ENCODE assay signal across 11 cellular contexts in the genomic region with DNA sequence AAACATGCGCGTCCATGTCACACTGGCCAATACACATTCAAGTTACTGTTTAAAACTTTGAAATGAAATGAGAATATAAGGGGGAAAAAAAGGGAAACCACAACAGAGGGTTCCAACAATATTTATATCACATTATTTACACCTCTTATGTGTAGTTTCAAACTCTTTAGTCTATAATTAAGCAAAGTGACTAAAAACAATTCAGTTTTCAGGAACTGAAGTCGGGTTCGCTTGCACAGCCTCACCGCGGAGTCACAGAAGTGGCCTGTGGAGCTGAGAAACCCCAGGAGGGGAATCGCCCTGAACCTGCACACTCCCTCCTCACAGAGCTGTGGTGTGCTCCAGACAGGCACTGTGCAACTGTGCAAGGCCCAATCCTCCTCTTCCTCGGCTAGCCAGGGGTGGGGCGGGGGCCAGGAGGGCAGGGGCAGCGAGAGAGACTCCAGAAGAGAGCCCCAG.
DNase-seq lines count a peak whose midpoint lies in the region; ATAC-seq and TF ChIP-seq lines count a peak whose summit lies in the region.
"Had no signal": no experiment of that assay in that cellular context is flagged by ENCODE, and none has a peak within 500 bp of the region (broad histone marks: within the 10 kb centered on the region; RNA-seq: fewer than 3 reads in every experiment).

No MANE protein-coding gene starts in this region.

- H3K4me3 ChIP-seq in foreskin fibroblast (ENCODE audit: low read depth in 1 of 2, low read length in 2 of 2): no peak overlapping the region
- H3K4me3 ChIP-seq: lung had no signal

- H3K27me3 Mint-ChIP-seq in memory B cell: no peaks in the 10 kb centered on the region

- peak overlapping the region; percentile 81 for H3K27ac Mint-ChIP-seq in memory B cell

- H3K9me3 Mint-ChIP-seq in memory B cell: no peaks in the 10 kb centered on the region
- H3K9me3 Mint-ChIP-seq: activated T-cell treated with anti-CD3 and anti-CD28 coated beads, Interleukin-2, amount 50 U/mL, for 4 hours had no signal

- peak; percentile 57 for ATAC-seq in GM18520 (IDR thresholded peaks at IDR 0.05; ENCODE audit: unreplicated experiment)
- ATAC-seq in GM21447 (IDR thresholded peaks at IDR 0.05; ENCODE audit: unreplicated experiment): peak; percentile 70
- peak; percentile 42 for ATAC-seq in HG03097 (IDR thresholded peaks at IDR 0.05; ENCODE audit: low FRiP score, unreplicated experiment)
- ATAC-seq in memory B cell (ENCODE audit: low read depth): peak; percentile 67
- no peak for ATAC-seq in left ventricle myocardium superior
- ATAC-seq: activated T-cell treated with anti-CD3 and anti-CD28 coated beads, Interleukin-2, amount 50 U/mL, for 4 hours had no signal

- peaks cover 60% of the 10 kb centered on the region for H3K4me1 Mint-ChIP-seq in memory B cell

- peak overlapping the region; percentile 24 for H3K4me3 Mint-ChIP-seq in memory B cell
- H3K4me3 Mint-ChIP-seq: activated T-cell treated with anti-CD3 and anti-CD28 coated beads, Interleukin-2, amount 50 U/mL, for 4 hours had no signal

- H3K36me3 Mint-ChIP-seq in memory B cell: peaks cover 7% of the 10 kb centered on the region

- intact Hi-C loops in left ventricle myocardium superior (cut with micrococcal nuclease): loop anchor here (10.0 kb wide), 1 partner anchor 64 kb away; no protein-coding TSS in a partner anchor

- TF ChIP-seq CTCF in foreskin fibroblast (IDR thresholded peaks at IDR 0.05; ENCODE audit: low read depth, low read length): no peak

- DNase-seq in memory B cell (ENCODE audit: low spot score in 2 of 2) (no peak), left ventricle myocardium superior (no peak), foreskin fibroblast (no peak)
- DNase-seq in activated naive CD4-positive, alpha-beta T cell treated with anti-CD3 and anti-CD28 coated beads, Interleukin-2, amount 50 U/mL, for 16 hours: no peak
- DNase-seq in stimulated activated CD4-positive, alpha-beta T cell treated with anti-CD3 and anti-CD28 coated beads, Interleukin-2, amount 100 ng/mL, for 48 hours: no peak
- DNase-seq: activated T-cell treated with anti-CD3 and anti-CD28 coated beads, Interleukin-2, amount 50 U/mL, for 4 hours; T-helper 2 cell had no signal
